ENCODE assay signal across 10 cellular contexts in genomic region chr19:18420931-18421330, GRCh38. TPM values are rescaled to one million over a fixed set of nuclear protein-coding genes. Genes with fewer than 3 reads are reported as not detected.
A peak's percentile ranks its signal among the peaks of the same experiment; 100 is the strongest.
DNase-seq lines count a peak whose midpoint lies in the region; ATAC-seq and TF ChIP-seq lines count a peak whose summit lies in the region.
"Had no signal": no experiment of that assay in that cellular context is flagged by ENCODE, and none has a peak within 500 bp of the region (broad histone marks: within the 10 kb centered on the region; RNA-seq: fewer than 3 reads in every experiment).

No MANE protein-coding gene starts in this region.

- intact Hi-C loops in activated T-helper 2 cell treated with anti-CD3 and anti-CD28 coated beads, Interferon-gamma antibody, Interleukin-2, Interleukin-4, amounts not matched to agents 10 μg/mL and 5 μg/mL and 100 μg/mL, durations not matched to agents 14 hours and 24 hours and 36 hours (cut with micrococcal nuclease) = no loop called here
- intact Hi-C loops in tibial artery (cut with DNase I; ENCODE audit: low total_unique reads) = no loop called here

- peaks cover 6 to 74% (median 57%) of the 10 kb centered on the region in 4 donors for H3K4me1 ChIP-seq in tibial artery

- H3K27ac Mint-ChIP-seq in activated T-helper 2 cell treated with anti-CD3 and anti-CD28 coated beads, Interferon-gamma antibody, Interleukin-2, Interleukin-4, amounts not matched to agents 10 μg/mL and 5 μg/mL and 100 μg/mL, durations not matched to agents 14 hours and 24 hours and 36 hours = peak overlapping the region; percentile 89

- H3K9me3 ChIP-seq in tibial artery = no peaks in the 10 kb centered on the region

- no peak for ATAC-seq in activated T-cell treated with anti-CD3 and anti-CD28 coated beads, Interleukin-2, amount 50 U/mL, for 4 hours
- no peak for ATAC-seq in GM21786 (IDR thresholded peaks at IDR 0.05; ENCODE audit: unreplicated experiment)

- no peaks in the 10 kb centered on the region for H3K27me3 ChIP-seq in kidney epithelial cell (ENCODE audit: control insufficient read depth, insufficient read depth, low read length)
- H3K27me3 ChIP-seq in tibial artery = peaks cover 0 to 16% of the 10 kb centered on the region in 2 donors

- H3K4me1 Mint-ChIP-seq in activated T-cell treated with anti-CD3 and anti-CD28 coated beads, Interleukin-2, amount 50 U/mL, for 4 hours (ENCODE audit: low read depth) = peaks cover 74% of the 10 kb centered on the region
- H3K4me1 Mint-ChIP-seq in activated T-helper 2 cell treated with anti-CD3 and anti-CD28 coated beads, Interferon-gamma antibody, Interleukin-2, Interleukin-4, amounts not matched to agents 10 μg/mL and 5 μg/mL and 100 μg/mL, durations not matched to agents 14 hours and 24 hours and 36 hours (ENCODE audit: low read depth) = peaks cover 60% of the 10 kb centered on the region

- H3K4me3 ChIP-seq in kidney epithelial cell (ENCODE audit: low read depth, low read length) (peak overlapping the region; percentile 59), tibial artery (peak overlapping the region in 1 of 2 donors; percentile 66)

- peaks cover 7% of the 10 kb centered on the region for H3K27me3 Mint-ChIP-seq in activated T-cell treated with anti-CD3 and anti-CD28 coated beads, Interleukin-2, amount 50 U/mL, for 4 hours (ENCODE audit: low read depth)
- no peaks in the 10 kb centered on the region for H3K27me3 Mint-ChIP-seq in activated T-helper 2 cell treated with anti-CD3 and anti-CD28 coated beads, Interferon-gamma antibody, Interleukin-2, Interleukin-4, amounts not matched to agents 10 μg/mL and 5 μg/mL and 100 μg/mL, durations not matched to agents 14 hours and 24 hours and 36 hours (ENCODE audit: low read depth)

- H3K36me3 Mint-ChIP-seq in activated T-cell treated with anti-CD3 and anti-CD28 coated beads, Interleukin-2, amount 50 U/mL, for 4 hours (ENCODE audit: insufficient read depth) = no peaks in the 10 kb centered on the region
- peaks cover 13% of the 10 kb centered on the region for H3K36me3 Mint-ChIP-seq in activated T-helper 2 cell treated with anti-CD3 and anti-CD28 coated beads, Interferon-gamma antibody, Interleukin-2, Interleukin-4, amounts not matched to agents 10 μg/mL and 5 μg/mL and 100 μg/mL, durations not matched to agents 14 hours and 24 hours and 36 hours (ENCODE audit: low read depth)

- peak overlapping the region; percentile 91 for H3K4me3 Mint-ChIP-seq in activated T-cell treated with anti-CD3 and anti-CD28 coated beads, Interleukin-2, amount 50 U/mL, for 4 hours
- peak overlapping the region; percentile 88 for H3K4me3 Mint-ChIP-seq in activated T-helper 2 cell treated with anti-CD3 and anti-CD28 coated beads, Interferon-gamma antibody, Interleukin-2, Interleukin-4, amounts not matched to agents 10 μg/mL and 5 μg/mL and 100 μg/mL, durations not matched to agents 14 hours and 24 hours and 36 hours (ENCODE audit: low read depth)

- H3K27ac ChIP-seq in tibial artery = peak overlapping the region; percentile 89 to 90

- H3K36me3 ChIP-seq in kidney epithelial cell (ENCODE audit: control insufficient read depth, insufficient read depth, low read length) = no peaks in the 10 kb centered on the region
- no peaks in the 10 kb centered on the region for H3K36me3 ChIP-seq in tibial artery

- TF ChIP-seq CTCF in kidney epithelial cell (IDR thresholded peaks at IDR 0.05; ENCODE audit: insufficient read depth, low read length, poor library complexity, severe bottlenecking) (no peak), tibial artery (IDR thresholded peaks at IDR 0.05) (no peak)

- no peaks in the 10 kb centered on the region for H3K9me3 Mint-ChIP-seq in activated T-cell treated with anti-CD3 and anti-CD28 coated beads, Interleukin-2, amount 50 U/mL, for 4 hours
- no peaks in the 10 kb centered on the region for H3K9me3 Mint-ChIP-seq in activated T-helper 2 cell treated with anti-CD3 and anti-CD28 coated beads, Interferon-gamma antibody, Interleukin-2, Interleukin-4, amounts not matched to agents 10 μg/mL and 5 μg/mL and 100 μg/mL, durations not matched to agents 14 hours and 24 hours and 36 hours

- no peak for DNase-seq in activated T-cell treated with anti-CD3 and anti-CD28 coated beads, Interleukin-2, amount 50 U/mL, for 4 hours
- no peak for DNase-seq in activated T-cell treated with anti-CD3 and anti-CD28 coated beads, Interleukin-2, amount 50 U/mL, for 48 hours
- DNase-seq in activated T-helper 2 cell treated with anti-CD3 and anti-CD28 coated beads, Interferon-gamma antibody, Interleukin-2, Interleukin-4, amounts not matched to agents 10 μg/mL and 5 μg/mL and 100 μg/mL, durations not matched to agents 14 hours and 24 hours and 36 hours (ENCODE audit: low spot score) = no peak
- DNase-seq in kidney epithelial cell (ENCODE audit: low read depth) (no peak), tibial artery (no peak), hippocampal formation (lab: John Stamatoyannopoulos, UW) (no peak), islet precursor cell (no peak)
- DNase-seq: SHP77 had no signal

RNA-seq across cellular contexts. Expression of gene SSBP4, which starts 1.7 kb away (rescaled TPM):
- 100 to 1,000 TPM; 119 to 155 (median 135) TPM for total RNA-seq in activated T-cell treated with anti-CD3 and anti-CD28 coated beads, Interleukin-2, amount 50 U/mL, for 4 hours
- 133 and 146 TPM in 2 replicates for total RNA-seq in activated T-helper 2 cell treated with anti-CD3 and anti-CD28 coated beads, Interferon-gamma antibody, Interleukin-2, Interleukin-4, amounts not matched to agents 10 μg/mL and 5 μg/mL and 100 μg/mL, durations not matched to agents 14 hours and 24 hours and 36 hours
- total RNA-seq in kidney epithelial cell = 92.6 and 96.2 TPM in 2 replicates

RNA-seq across cellular contexts. Expression of gene ISYNA1, which starts 17.0 kb away (rescaled TPM):
- total RNA-seq in activated T-cell treated with anti-CD3 and anti-CD28 coated beads, Interleukin-2, amount 50 U/mL, for 4 hours = 10 to 100 TPM; 10.2 to 16.6 (median 14.4) TPM
- total RNA-seq in activated T-helper 2 cell treated with anti-CD3 and anti-CD28 coated beads, Interferon-gamma antibody, Interleukin-2, Interleukin-4, amounts not matched to agents 10 μg/mL and 5 μg/mL and 100 μg/mL, durations not matched to agents 14 hours and 24 hours and 36 hours = 15.1 and 20.3 TPM in 2 replicates
- total RNA-seq in kidney epithelial cell = 53.9 and 59.5 TPM in 2 replicates

RNA-seq across cellular contexts. Expression of gene LRRC25, which starts 23.5 kb away (rescaled TPM):
- total RNA-seq in activated T-cell treated with anti-CD3 and anti-CD28 coated beads, Interleukin-2, amount 50 U/mL, for 4 hours = not detected
- not detected in 2 replicates for total RNA-seq in activated T-helper 2 cell treated with anti-CD3 and anti-CD28 coated beads, Interferon-gamma antibody, Interleukin-2, Interleukin-4, amounts not matched to agents 10 μg/mL and 5 μg/mL and 100 μg/mL, durations not matched to agents 14 hours and 24 hours and 36 hours
- 0.08 and 0.14 TPM in 2 replicates for total RNA-seq in kidney epithelial cell
- total RNA-seq: HT-29 had no signal

RNA-seq across cellular contexts. Expression of gene GDF15, which starts 35.0 kb away (rescaled TPM):
- under 1 TPM; 0.53 to 0.71 (median 0.56) TPM for total RNA-seq in activated T-cell treated with anti-CD3 and anti-CD28 coated beads, Interleukin-2, amount 50 U/mL, for 4 hours
- not detected in 2 replicates for total RNA-seq in activated T-helper 2 cell treated with anti-CD3 and anti-CD28 coated beads, Interferon-gamma antibody, Interleukin-2, Interleukin-4, amounts not matched to agents 10 μg/mL and 5 μg/mL and 100 μg/mL, durations not matched to agents 14 hours and 24 hours and 36 hours
- 637 and 822 TPM in 2 replicates for total RNA-seq in kidney epithelial cell
